8 cellular contexts compared by ENCODE assay signal in genomic region chr2:38376346-38376682, GRCh38. TPM values are rescaled to one million over a fixed set of nuclear protein-coding genes. Genes with fewer than 3 reads are reported as not detected.
DNase-seq lines count a peak whose midpoint lies in the region; ATAC-seq, FAIRE-seq and TF ChIP-seq lines count a peak whose summit lies in the region.

No MANE protein-coding gene starts in this region.

- H3K36me3 Mint-ChIP-seq in activated CD4-positive, alpha-beta T cell treated with anti-CD3 and anti-CD28 coated beads for 36 hours (ENCODE audit: low read depth): peaks cover 5% of the 10 kb centered on the region

- H3K4me1 Mint-ChIP-seq in activated CD4-positive, alpha-beta T cell treated with anti-CD3 and anti-CD28 coated beads for 36 hours: peaks cover 72% of the 10 kb centered on the region

- H3K4me3 ChIP-seq in A549: peak overlapping the region; percentile 84
- peak overlapping the region; percentile 85 to 94 for H3K4me3 ChIP-seq in duodenal mucosa (ENCODE audit: low read depth in 1 of 2, low read length in 2 of 2)

- no peaks in the 10 kb centered on the region for H3K36me3 ChIP-seq in duodenal mucosa (ENCODE audit: control insufficient read depth in 1 of 2, insufficient read depth in 2 of 2, low read length in 2 of 2)

- DNase-seq in A549 (ENCODE audit: low read depth in 1 of 2, low spot score in 1 of 2) (peak; percentile 84 to 94), GM12892 (ENCODE audit: insufficient read length) (peak; percentile 28), NCI-H2029 (lab: John Stamatoyannopoulos, UW) (peak; percentile 20), medulla oblongata (ENCODE audit: extremely low spot score) (peak; percentile 74)
- DNase-seq in activated CD4-positive, alpha-beta T cell treated with anti-CD3 and anti-CD28 coated beads for 36 hours: no peak
- peak; percentile 26 for DNase-seq in stimulated activated CD8-positive, alpha-beta memory T cell treated with anti-CD3 and anti-CD28 coated beads, Interleukin-4, amount 100 ng/mL, for 24 hours (ENCODE audit: low read depth)

- H3K4me3 Mint-ChIP-seq in activated CD4-positive, alpha-beta T cell treated with anti-CD3 and anti-CD28 coated beads for 36 hours: peak overlapping the region; percentile 90

- no peak for TF ChIP-seq EP300 in A549 (IDR thresholded peaks at IDR 0.05)

- TF ChIP-seq RAD21 in A549 (conservative IDR thresholded peaks at IDR 0.05 in 1 of 2, IDR thresholded peaks at IDR 0.05 in 1 of 2): no peak

- CTCF ChIA-PET in A549 (lab: Yijun Ruan, JAX): interaction anchor here (0.6 to 4.4 kb wide), 41 partner anchors 8 to 358 kb away, joined by 3 to 56 read pairs (median 4); partner anchors contain the start of gene CYP1B1
- CTCF ChIA-PET in activated CD4-positive, alpha-beta T cell treated with anti-CD3 and anti-CD28 coated beads for 36 hours (lab: Charles Lee): interaction anchor here (0.6 to 2.8 kb wide), 12 partner anchors 10 to 1387 kb away, joined by 3 to 18 read pairs (median 4); no protein-coding TSS in a partner anchor

- TF ChIP-seq POLR2A in A549 (IDR thresholded peaks at IDR 0.05; ENCODE audit: low read length) (no peak), GM12892 (IDR thresholded peaks at IDR 0.05; ENCODE audit: low read depth, low read length) (0 out of 2 replicates have a peak, but pooled peaks have one; percentile 9)

- peak overlapping the region; percentile 90 for H3K27ac Mint-ChIP-seq in activated CD4-positive, alpha-beta T cell treated with anti-CD3 and anti-CD28 coated beads for 36 hours

- POLR2A ChIA-PET in A549 (lab: Yijun Ruan, JAX): interaction anchor here (0.8 to 2.2 kb wide), 9 partner anchors 12 to 375 kb away, joined by 3 to 14 read pairs (median 4); partner anchors contain the start of genes CYP1B1 and SRSF7
- POLR2A ChIA-PET in activated CD4-positive, alpha-beta T cell treated with anti-CD3 and anti-CD28 coated beads for 36 hours (lab: Charles Lee): interaction anchor here (0.6 to 1.7 kb wide), 8 partner anchors 8 to 868 kb away, joined by 3 to 21 read pairs (median 4); partner anchors contain the start of genes HNRNPLL and SRSF7

- H3K4me1 ChIP-seq in A549 (peaks cover 22% of the 10 kb centered on the region), duodenal mucosa (ENCODE audit: control insufficient read depth in 1 of 2, insufficient read depth in 2 of 2, low read length in 2 of 2) (peaks cover 30 to 37% of the 10 kb centered on the region in 2 donors)

- H3K9me3 ChIP-seq in A549 (no peaks in the 10 kb centered on the region), duodenal mucosa (ENCODE audit: control insufficient read depth in 1 of 2, low read length in 2 of 2) (no peaks in the 10 kb centered on the region)

- H3K27ac ChIP-seq in A549 (peak overlapping the region; percentile 97 to 98), duodenal mucosa (ENCODE audit: low read depth, low read length) (peak overlapping the region; percentile 96)

- ATAC-seq in A549 (peak; percentile 65 to 77), HG02938 (IDR thresholded peaks at IDR 0.05; ENCODE audit: unreplicated experiment) (peak; percentile 24)
- no peak for ATAC-seq in activated CD4-positive, alpha-beta T cell treated with anti-CD3 and anti-CD28 coated beads for 36 hours

- 0% methylated on average over 11 of the region's 23 CpGs for WGBS in A549 (ENCODE audit: missing lambda C conversion rate)

- TF ChIP-seq CTCF in A549 (IDR thresholded peaks at IDR 0.05): no peak

- intact Hi-C loops in activated CD4-positive, alpha-beta T cell treated with anti-CD3 and anti-CD28 coated beads for 36 hours (cut with DNase I, micrococcal nuclease): loop anchor here (1.0 to 5.0 kb wide), 14 partner anchors 52 to 1410 kb away; partner anchors contain the start of genes CDC42EP3 (in 1 of the 2), CYP1B1 (in 1 of the 2), DHX57 (in 1 of the 2) and GALM (in 1 of the 2)

- H3K27me3 Mint-ChIP-seq in activated CD4-positive, alpha-beta T cell treated with anti-CD3 and anti-CD28 coated beads for 36 hours: no peaks in the 10 kb centered on the region

- no peaks in the 10 kb centered on the region for H3K27me3 ChIP-seq in duodenal mucosa (ENCODE audit: control insufficient read depth in 1 of 2, insufficient read depth in 2 of 2, low read length in 2 of 2)

- no peak for FAIRE-seq in A549 (lab: Jason Lieb, UNC)
- no peak for FAIRE-seq in GM12892 (lab: Jason Lieb, UNC)

- H3K9me3 Mint-ChIP-seq in activated CD4-positive, alpha-beta T cell treated with anti-CD3 and anti-CD28 coated beads for 36 hours (ENCODE audit: low read depth): no peaks in the 10 kb centered on the region

- H3K4me2 ChIP-seq in A549: peak overlapping the region; percentile 96

- H3K9ac ChIP-seq in duodenal mucosa (ENCODE audit: low read depth in 1 of 2, low read length in 2 of 2): peak overlapping the region; percentile 76 to 95

TF ChIP-seq in A549, 52 proteins besides CTCF, POLR2A, EP300 and RAD21 (continues in another document):
- TF ChIP-seq, protein P1, sequence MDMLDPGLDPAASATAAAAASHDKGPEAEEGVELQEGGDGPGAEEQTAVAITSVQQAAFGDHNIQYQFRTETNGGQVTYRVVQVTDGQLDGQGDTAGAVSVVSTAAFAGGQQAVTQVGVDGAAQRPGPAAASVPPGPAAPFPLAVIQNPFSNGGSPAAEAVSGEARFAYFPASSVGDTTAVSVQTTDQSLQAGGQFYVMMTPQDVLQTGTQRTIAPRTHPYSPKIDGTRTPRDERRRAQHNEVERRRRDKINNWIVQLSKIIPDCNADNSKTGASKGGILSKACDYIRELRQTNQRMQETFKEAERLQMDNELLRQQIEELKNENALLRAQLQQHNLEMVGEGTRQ (IDR thresholded peaks at IDR 0.05): 0 out of 2 replicates have a peak, but pooled peaks have one; percentile 41
- TF ChIP-seq SMC3 (IDR thresholded peaks at IDR 0.05): no peak
- TF ChIP-seq, protein P2, sequence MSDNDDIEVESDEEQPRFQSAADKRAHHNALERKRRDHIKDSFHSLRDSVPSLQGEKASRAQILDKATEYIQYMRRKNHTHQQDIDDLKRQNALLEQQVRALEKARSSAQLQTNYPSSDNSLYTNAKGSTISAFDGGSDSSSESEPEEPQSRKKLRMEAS (IDR thresholded peaks at IDR 0.05): peak; percentile 4; the same call in 1 of the 2 replicates
- 0 out of 2 replicates have a peak, but pooled peaks have one; percentile 75 for TF ChIP-seq TFCP2L1 (CRISPR knock-in tag; IDR thresholded peaks at IDR 0.05)
- no peak for TF ChIP-seq ZSCAN20 (CRISPR knock-in tag; IDR thresholded peaks at IDR 0.05)
- peak; percentile 89 for TF ChIP-seq HMGXB4 (CRISPR knock-in tag; IDR thresholded peaks at IDR 0.05; ENCODE audit: borderline replicate concordance)
- 0 out of 2 replicates have a peak, but pooled peaks have one; percentile 10 for TF ChIP-seq GATA3 (IDR thresholded peaks at IDR 0.05; ENCODE audit: borderline replicate concordance)
- no peak for TF ChIP-seq REST (IDR thresholded peaks at IDR 0.05)
- TF ChIP-seq POLR2AphosphoS2 (conservative IDR thresholded peaks at IDR 0.05; ENCODE audit: low read length): no peak
- TF ChIP-seq, protein P3, sequence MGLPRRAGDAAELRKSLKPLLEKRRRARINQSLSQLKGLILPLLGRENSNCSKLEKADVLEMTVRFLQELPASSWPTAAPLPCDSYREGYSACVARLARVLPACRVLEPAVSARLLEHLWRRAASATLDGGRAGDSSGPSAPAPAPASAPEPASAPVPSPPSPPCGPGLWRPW (IDR thresholded peaks at IDR 0.05): no peak
- TF ChIP-seq MAFK (IDR thresholded peaks at IDR 0.05; ENCODE audit: partially characterized antibody): peak; percentile 30

RNA-seq across cellular contexts. Expression of gene ATL2, which starts 0.8 kb away (rescaled TPM):
- polyA plus RNA-seq in A549 (2011; rRNA removed) (75.1 and 85.3 TPM in 2 replicates), A549 (2017; fragmentation: RNase III; extraction: RNeasy Plus Mini Kit Qiagen cat#74134 plus additional on column Dnase treatment) (77.5 to 83.0 TPM (median 77.6 TPM) in 3 replicates)
- polyA plus RNA-seq in A549 (2012; cell fraction: cytosol; rRNA removed): 37.1 and 61.7 TPM in 2 replicates
- polyA plus RNA-seq in A549 (2012; cell fraction: nucleus; rRNA removed): 50.1 and 55.6 TPM in 2 replicates
- polyA minus RNA-seq in A549 (2011; rRNA and poly(A)+ RNA removed): 47.7 and 51.2 TPM in 2 replicates
- polyA plus RNA-seq in GM12892 (2012; ENCODE audit: missing spikeins): 39.2 TPM
- total RNA-seq in activated CD4-positive, alpha-beta T cell treated with anti-CD3 and anti-CD28 coated beads for 36 hours: 10 to 100 TPM; 29.9 to 50.3 TPM
